Comparison of ENCODE assay signal across 8 cellular contexts in the genomic region with DNA sequence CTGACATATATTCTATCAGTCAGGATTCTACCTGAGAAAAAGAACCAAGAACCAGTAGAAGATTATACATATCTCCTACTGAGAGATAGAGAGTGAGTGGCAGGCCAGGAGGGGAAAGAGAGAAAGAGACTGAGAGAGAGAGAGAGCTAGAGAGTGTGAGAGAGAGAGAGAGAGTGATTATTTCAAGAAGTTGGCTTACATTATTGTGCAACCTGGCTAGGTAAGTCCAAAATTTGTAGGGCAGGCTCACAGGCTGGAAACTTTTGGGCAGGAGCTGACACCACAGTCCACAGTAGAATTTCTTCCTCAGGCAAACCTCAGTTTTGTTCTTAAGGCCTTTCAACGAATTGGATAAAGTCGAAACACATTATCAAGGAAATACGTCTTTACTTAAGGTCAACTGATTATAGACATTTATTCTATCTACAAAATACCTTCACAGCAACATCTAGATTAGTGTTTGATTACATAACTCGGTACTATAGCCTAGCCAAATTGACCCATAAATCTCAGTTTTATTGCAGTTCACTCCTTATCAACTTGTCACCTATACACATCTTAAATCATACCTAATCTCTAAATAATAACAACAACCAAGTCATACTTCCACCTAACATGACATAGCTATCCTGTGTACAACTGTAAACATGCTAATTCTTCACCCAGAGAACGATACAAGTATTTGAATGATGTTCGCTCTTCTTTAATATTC. TPM values are rescaled to one million over a fixed set of nuclear protein-coding genes. Genes with fewer than 3 reads are reported as not detected.
"Had no signal": no experiment of that assay in that cellular context is flagged by ENCODE, and none has a peak within 500 bp of the region (broad histone marks: within the 10 kb centered on the region; RNA-seq: fewer than 3 reads in every experiment).

No MANE protein-coding gene starts in this region.

- DNase-seq: GM23248, GOT3, H7 had no signal

- H3K4me1 ChIP-seq: HAP-1 had no signal

- H3K4me3 ChIP-seq: GM23248, HAP-1 had no signal

- H3K36me3 ChIP-seq: HAP-1 had no signal

- H3K27ac ChIP-seq: GM23248, HL-60 had no signal

- H3K9me3 ChIP-seq: HAP-1 had no signal

- FAIRE-seq: HepG2 had no signal

- ATAC-seq: HCT116, HepG2 had no signal

RNA-seq across cellular contexts. Expression of gene CYP2C18, which starts 17.0 kb away (rescaled TPM):
- total RNA-seq: GM23248, H7 had no signal
- polyA plus RNA-seq: GM23248, HepG2, IgD-negative memory B cell had no signal
